ENCODE assay signal across 1 cellular context in the genomic region with DNA sequence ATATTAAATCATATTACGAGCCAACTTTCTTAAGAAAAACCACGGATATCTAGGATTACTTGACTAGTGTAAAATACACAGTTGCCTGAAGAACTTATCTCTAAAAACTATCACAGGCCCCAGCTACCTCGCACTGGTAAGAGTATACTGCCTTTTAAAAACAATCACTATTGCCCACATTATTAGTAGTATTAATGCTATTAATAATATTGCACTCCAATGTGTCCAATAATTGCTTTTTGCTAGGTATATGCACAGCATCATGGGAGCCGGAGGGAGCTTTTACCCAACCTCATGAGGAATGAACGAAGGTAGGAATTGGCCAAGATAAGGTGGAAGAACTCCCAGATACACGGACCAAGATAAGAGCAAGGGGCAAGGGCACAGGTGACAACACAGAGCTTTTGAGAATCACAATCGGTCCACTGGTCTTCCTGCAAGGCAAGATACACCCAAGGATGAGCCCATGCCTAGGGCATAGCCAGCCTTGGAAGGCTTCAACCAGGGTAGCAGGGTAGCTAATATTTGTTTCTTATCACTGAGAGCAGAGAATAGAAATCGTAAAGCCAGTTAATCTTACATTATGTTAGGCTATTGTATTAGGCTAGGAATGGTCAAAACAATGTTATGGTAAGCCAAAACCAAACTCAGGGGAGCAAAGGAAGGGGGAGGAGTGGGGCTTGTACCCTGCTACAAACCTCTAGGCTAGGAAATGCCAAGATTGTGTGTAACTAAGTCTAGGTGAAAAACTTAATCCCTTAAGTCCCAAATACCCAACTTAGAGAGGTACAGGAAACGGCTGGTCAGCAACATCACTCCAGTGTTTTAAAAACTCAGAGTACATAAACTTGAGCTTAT.
TF ChIP-seq lines count a peak whose summit lies in the region.

No MANE protein-coding gene starts in this region.

TF ChIP-seq in WTC11, 78 proteins besides CTCF, POLR2A, EP300 and RAD21 (continued from another document):
- TF ChIP-seq, protein P1, sequence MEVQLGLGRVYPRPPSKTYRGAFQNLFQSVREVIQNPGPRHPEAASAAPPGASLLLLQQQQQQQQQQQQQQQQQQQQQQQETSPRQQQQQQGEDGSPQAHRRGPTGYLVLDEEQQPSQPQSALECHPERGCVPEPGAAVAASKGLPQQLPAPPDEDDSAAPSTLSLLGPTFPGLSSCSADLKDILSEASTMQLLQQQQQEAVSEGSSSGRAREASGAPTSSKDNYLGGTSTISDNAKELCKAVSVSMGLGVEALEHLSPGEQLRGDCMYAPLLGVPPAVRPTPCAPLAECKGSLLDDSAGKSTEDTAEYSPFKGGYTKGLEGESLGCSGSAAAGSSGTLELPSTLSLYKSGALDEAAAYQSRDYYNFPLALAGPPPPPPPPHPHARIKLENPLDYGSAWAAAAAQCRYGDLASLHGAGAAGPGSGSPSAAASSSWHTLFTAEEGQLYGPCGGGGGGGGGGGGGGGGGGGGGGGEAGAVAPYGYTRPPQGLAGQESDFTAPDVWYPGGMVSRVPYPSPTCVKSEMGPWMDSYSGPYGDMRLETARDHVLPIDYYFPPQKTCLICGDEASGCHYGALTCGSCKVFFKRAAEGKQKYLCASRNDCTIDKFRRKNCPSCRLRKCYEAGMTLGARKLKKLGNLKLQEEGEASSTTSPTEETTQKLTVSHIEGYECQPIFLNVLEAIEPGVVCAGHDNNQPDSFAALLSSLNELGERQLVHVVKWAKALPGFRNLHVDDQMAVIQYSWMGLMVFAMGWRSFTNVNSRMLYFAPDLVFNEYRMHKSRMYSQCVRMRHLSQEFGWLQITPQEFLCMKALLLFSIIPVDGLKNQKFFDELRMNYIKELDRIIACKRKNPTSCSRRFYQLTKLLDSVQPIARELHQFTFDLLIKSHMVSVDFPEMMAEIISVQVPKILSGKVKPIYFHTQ (CRISPR knock-in tag; IDR thresholded peaks at IDR 0.05), result peak; percentile 55; the same call in 1 of the 2 replicates
- TF ChIP-seq, protein P2, sequence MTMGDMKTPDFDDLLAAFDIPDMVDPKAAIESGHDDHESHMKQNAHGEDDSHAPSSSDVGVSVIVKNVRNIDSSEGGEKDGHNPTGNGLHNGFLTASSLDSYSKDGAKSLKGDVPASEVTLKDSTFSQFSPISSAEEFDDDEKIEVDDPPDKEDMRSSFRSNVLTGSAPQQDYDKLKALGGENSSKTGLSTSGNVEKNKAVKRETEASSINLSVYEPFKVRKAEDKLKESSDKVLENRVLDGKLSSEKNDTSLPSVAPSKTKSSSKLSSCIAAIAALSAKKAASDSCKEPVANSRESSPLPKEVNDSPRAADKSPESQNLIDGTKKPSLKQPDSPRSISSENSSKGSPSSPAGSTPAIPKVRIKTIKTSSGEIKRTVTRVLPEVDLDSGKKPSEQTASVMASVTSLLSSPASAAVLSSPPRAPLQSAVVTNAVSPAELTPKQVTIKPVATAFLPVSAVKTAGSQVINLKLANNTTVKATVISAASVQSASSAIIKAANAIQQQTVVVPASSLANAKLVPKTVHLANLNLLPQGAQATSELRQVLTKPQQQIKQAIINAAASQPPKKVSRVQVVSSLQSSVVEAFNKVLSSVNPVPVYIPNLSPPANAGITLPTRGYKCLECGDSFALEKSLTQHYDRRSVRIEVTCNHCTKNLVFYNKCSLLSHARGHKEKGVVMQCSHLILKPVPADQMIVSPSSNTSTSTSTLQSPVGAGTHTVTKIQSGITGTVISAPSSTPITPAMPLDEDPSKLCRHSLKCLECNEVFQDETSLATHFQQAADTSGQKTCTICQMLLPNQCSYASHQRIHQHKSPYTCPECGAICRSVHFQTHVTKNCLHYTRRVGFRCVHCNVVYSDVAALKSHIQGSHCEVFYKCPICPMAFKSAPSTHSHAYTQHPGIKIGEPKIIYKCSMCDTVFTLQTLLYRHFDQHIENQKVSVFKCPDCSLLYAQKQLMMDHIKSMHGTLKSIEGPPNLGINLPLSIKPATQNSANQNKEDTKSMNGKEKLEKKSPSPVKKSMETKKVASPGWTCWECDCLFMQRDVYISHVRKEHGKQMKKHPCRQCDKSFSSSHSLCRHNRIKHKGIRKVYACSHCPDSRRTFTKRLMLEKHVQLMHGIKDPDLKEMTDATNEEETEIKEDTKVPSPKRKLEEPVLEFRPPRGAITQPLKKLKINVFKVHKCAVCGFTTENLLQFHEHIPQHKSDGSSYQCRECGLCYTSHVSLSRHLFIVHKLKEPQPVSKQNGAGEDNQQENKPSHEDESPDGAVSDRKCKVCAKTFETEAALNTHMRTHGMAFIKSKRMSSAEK (CRISPR knock-in tag; IDR thresholded peaks at IDR 0.05; ENCODE audit: borderline replicate concordance), result no peak
- TF ChIP-seq, protein P3, sequence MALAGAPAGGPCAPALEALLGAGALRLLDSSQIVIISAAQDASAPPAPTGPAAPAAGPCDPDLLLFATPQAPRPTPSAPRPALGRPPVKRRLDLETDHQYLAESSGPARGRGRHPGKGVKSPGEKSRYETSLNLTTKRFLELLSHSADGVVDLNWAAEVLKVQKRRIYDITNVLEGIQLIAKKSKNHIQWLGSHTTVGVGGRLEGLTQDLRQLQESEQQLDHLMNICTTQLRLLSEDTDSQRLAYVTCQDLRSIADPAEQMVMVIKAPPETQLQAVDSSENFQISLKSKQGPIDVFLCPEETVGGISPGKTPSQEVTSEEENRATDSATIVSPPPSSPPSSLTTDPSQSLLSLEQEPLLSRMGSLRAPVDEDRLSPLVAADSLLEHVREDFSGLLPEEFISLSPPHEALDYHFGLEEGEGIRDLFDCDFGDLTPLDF (CRISPR knock-in tag; IDR thresholded peaks at IDR 0.05), result no peak
- TF ChIP-seq NFATC4 (CRISPR knock-in tag; IDR thresholded peaks at IDR 0.05) (peak; percentile 80; the same call in 1 of the 2 replicates), ZNF219 (CRISPR knock-in tag; IDR thresholded peaks at IDR 0.05; ENCODE audit: borderline replicate concordance) (no peak), NR2C2 (CRISPR knock-in tag; IDR thresholded peaks at IDR 0.05) (no peak), ZNF416 (CRISPR knock-in tag; IDR thresholded peaks at IDR 0.05) (0 out of 2 replicates have a peak, but pooled peaks have one; percentile 20), GRHL2 (CRISPR knock-in tag; IDR thresholded peaks at IDR 0.05; ENCODE audit: insufficient replicate concordance, severe bottlenecking) (no peak), PRRX2 (CRISPR knock-in tag; IDR thresholded peaks at IDR 0.05) (0 out of 2 replicates have a peak, but pooled peaks have one; percentile 8), NFYB (CRISPR knock-in tag; conservative IDR thresholded peaks at IDR 0.05; ENCODE audit: low read depth) (no peak), JAZF1 (CRISPR knock-in tag; IDR thresholded peaks at IDR 0.05) (no peak), ZNF138 (CRISPR knock-in tag; conservative IDR thresholded peaks at IDR 0.05) (no peak), ESRRA (CRISPR knock-in tag; IDR thresholded peaks at IDR 0.05; ENCODE audit: borderline replicate concordance) (no peak)
- TF ChIP-seq, protein P4, sequence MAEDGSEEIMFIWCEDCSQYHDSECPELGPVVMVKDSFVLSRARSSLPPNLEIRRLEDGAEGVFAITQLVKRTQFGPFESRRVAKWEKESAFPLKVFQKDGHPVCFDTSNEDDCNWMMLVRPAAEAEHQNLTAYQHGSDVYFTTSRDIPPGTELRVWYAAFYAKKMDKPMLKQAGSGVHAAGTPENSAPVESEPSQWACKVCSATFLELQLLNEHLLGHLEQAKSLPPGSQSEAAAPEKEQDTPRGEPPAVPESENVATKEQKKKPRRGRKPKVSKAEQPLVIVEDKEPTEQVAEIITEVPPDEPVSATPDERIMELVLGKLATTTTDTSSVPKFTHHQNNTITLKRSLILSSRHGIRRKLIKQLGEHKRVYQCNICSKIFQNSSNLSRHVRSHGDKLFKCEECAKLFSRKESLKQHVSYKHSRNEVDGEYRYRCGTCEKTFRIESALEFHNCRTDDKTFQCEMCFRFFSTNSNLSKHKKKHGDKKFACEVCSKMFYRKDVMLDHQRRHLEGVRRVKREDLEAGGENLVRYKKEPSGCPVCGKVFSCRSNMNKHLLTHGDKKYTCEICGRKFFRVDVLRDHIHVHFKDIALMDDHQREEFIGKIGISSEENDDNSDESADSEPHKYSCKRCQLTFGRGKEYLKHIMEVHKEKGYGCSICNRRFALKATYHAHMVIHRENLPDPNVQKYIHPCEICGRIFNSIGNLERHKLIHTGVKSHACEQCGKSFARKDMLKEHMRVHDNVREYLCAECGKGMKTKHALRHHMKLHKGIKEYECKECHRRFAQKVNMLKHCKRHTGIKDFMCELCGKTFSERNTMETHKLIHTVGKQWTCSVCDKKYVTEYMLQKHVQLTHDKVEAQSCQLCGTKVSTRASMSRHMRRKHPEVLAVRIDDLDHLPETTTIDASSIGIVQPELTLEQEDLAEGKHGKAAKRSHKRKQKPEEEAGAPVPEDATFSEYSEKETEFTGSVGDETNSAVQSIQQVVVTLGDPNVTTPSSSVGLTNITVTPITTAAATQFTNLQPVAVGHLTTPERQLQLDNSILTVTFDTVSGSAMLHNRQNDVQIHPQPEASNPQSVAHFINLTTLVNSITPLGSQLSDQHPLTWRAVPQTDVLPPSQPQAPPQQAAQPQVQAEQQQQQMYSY (CRISPR knock-in tag; IDR thresholded peaks at IDR 0.05), result no peak
- TF ChIP-seq, protein P5, sequence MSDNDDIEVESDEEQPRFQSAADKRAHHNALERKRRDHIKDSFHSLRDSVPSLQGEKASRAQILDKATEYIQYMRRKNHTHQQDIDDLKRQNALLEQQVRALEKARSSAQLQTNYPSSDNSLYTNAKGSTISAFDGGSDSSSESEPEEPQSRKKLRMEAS (CRISPR knock-in tag; IDR thresholded peaks at IDR 0.05), result no peak
- TF ChIP-seq, protein P6, sequence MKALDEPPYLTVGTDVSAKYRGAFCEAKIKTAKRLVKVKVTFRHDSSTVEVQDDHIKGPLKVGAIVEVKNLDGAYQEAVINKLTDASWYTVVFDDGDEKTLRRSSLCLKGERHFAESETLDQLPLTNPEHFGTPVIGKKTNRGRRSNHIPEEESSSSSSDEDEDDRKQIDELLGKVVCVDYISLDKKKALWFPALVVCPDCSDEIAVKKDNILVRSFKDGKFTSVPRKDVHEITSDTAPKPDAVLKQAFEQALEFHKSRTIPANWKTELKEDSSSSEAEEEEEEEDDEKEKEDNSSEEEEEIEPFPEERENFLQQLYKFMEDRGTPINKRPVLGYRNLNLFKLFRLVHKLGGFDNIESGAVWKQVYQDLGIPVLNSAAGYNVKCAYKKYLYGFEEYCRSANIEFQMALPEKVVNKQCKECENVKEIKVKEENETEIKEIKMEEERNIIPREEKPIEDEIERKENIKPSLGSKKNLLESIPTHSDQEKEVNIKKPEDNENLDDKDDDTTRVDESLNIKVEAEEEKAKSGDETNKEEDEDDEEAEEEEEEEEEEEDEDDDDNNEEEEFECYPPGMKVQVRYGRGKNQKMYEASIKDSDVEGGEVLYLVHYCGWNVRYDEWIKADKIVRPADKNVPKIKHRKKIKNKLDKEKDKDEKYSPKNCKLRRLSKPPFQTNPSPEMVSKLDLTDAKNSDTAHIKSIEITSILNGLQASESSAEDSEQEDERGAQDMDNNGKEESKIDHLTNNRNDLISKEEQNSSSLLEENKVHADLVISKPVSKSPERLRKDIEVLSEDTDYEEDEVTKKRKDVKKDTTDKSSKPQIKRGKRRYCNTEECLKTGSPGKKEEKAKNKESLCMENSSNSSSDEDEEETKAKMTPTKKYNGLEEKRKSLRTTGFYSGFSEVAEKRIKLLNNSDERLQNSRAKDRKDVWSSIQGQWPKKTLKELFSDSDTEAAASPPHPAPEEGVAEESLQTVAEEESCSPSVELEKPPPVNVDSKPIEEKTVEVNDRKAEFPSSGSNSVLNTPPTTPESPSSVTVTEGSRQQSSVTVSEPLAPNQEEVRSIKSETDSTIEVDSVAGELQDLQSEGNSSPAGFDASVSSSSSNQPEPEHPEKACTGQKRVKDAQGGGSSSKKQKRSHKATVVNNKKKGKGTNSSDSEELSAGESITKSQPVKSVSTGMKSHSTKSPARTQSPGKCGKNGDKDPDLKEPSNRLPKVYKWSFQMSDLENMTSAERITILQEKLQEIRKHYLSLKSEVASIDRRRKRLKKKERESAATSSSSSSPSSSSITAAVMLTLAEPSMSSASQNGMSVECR (CRISPR knock-in tag; IDR thresholded peaks at IDR 0.05; ENCODE audit: borderline replicate concordance), result no peak
